In genomic region chr5:60727032-60727431, GRCh38 we compare ENCODE assay signal across 22 cellular contexts. TPM values are rescaled to one million over a fixed set of nuclear protein-coding genes. Genes with fewer than 3 reads are reported as not detected.
DNase-seq lines count a peak whose midpoint lies in the region; ATAC-seq and TF ChIP-seq lines count a peak whose summit lies in the region.
"Had no signal": no experiment of that assay in that cellular context is flagged by ENCODE, and none has a peak within 500 bp of the region (broad histone marks: within the 10 kb centered on the region; RNA-seq: fewer than 3 reads in every experiment).

No MANE protein-coding gene starts in this region.

- H3K4me1 Mint-ChIP-seq in MCF 10A (ENCODE audit: insufficient read depth, unreplicated experiment): no peaks in the 10 kb centered on the region
- H3K4me1 Mint-ChIP-seq: CD8-positive, alpha-beta memory T cell had no signal

- CTCF ChIA-PET in MCF 10A (lab: Yijun Ruan, JAX): interaction anchor here (0.6 kb wide), 1 partner anchor 27 kb away, joined by 3 read pairs; the partner anchor contains the start of gene DEPDC1B

- no peak for TF ChIP-seq POLR2A in breast epithelium (IDR thresholded peaks at IDR 0.05)

- ATAC-seq in stimulated activated naive CD8-positive, alpha-beta T cell treated with anti-CD3 and anti-CD28 coated beads, Interleukin-15, Interleukin-2, amounts not matched to agents 100 U/mL and 50 U/mL, for 24 hours: no peak

- POLR2A ChIA-PET in MCF 10A (lab: Yijun Ruan, JAX): interaction anchor here (1.3 kb wide), 1 partner anchor 8 kb away, joined by 4 read pairs; no protein-coding TSS in a partner anchor

- no peaks in the 10 kb centered on the region for H3K27me3 Mint-ChIP-seq in MCF 10A (ENCODE audit: insufficient read depth, unreplicated experiment)

- no peak overlapping the region for H3K4me3 Mint-ChIP-seq in MCF 10A (ENCODE audit: unreplicated experiment)
- H3K4me3 Mint-ChIP-seq: CD8-positive, alpha-beta memory T cell had no signal

- H3K27ac ChIP-seq in breast epithelium: no peak overlapping the region
- H3K27ac ChIP-seq: A549; BLaER1 treated with 17β-estradiol and CSF1 and Interleukin-3, amounts not matched to agents 10 nM and 100 nM; KMS-11; PC-9; SJCRH30 had no signal

- H3K9me3 Mint-ChIP-seq in MCF 10A (ENCODE audit: unreplicated experiment): peaks cover 7% of the 10 kb centered on the region

- DNase-seq in MCF 10A (ENCODE audit: unreplicated experiment) (peak; percentile 11), breast epithelium (ENCODE audit: low spot score in 2 of 2) (no peak), OCI-M1 (lab: John Stamatoyannopoulos, UW) (peak; percentile 41), epithelial cell of esophagus (ENCODE audit: low read depth) (peak; percentile 19), NCI-H2227 (lab: John Stamatoyannopoulos, UW; ENCODE audit: unreplicated experiment) (no peak), NCI-H146 (lab: John Stamatoyannopoulos, UW) (no peak)
- no peak for DNase-seq in stimulated activated naive CD8-positive, alpha-beta T cell treated with anti-CD3 and anti-CD28 coated beads, Interleukin-15, Interleukin-2, amounts not matched to agents 100 U/mL and 50 U/mL, for 24 hours
- DNase-seq: CD8-positive, alpha-beta memory T cell; DMS79; H7; MG63; NCI-H1105; NCI-H1694 treated with DMSO at 0.1 percent for 48 hours; NCI-H2107; NCI-H2227 treated with DMSO at 0.1 percent for 48 hours; NCI-H524 treated with DMSO at 0.1 percent for 48 hours; PC-9; SJCRH30; SW 1271 had no signal

- H3K4me3 ChIP-seq in breast epithelium (no peak overlapping the region), epithelial cell of esophagus (ENCODE audit: low read length) (no peak overlapping the region)
- H3K4me3 ChIP-seq: A549; BLaER1 treated with 17β-estradiol and CSF1 and Interleukin-3, amounts not matched to agents 10 nM and 100 nM; MG63; PC-9; SJCRH30 had no signal

- intact Hi-C loops in MCF 10A (cut with micrococcal nuclease): no loop called here
- intact Hi-C loops in breast epithelium (cut with DNase I; ENCODE audit: low total_unique reads): no loop called here

- H3K36me3 ChIP-seq in breast epithelium: no peaks in the 10 kb centered on the region
- H3K36me3 ChIP-seq: BLaER1 treated with 17β-estradiol and CSF1 and Interleukin-3, amounts not matched to agents 10 nM and 100 nM; MG63; SJCRH30 had no signal

- TF ChIP-seq CTCF in MCF 10A (IDR thresholded peaks at IDR 0.05; ENCODE audit: unreplicated experiment): no peak
- no peak for TF ChIP-seq CTCF in breast epithelium (IDR thresholded peaks at IDR 0.05)
- TF ChIP-seq CTCF in epithelial cell of esophagus (IDR thresholded peaks at IDR 0.05; ENCODE audit: insufficient read depth, low read depth, low read length, missing control alignments): no peak

- BruUV-seq in MCF 10A (replicated peaks; lab: Mats Ljungman, UMichigan): no TSS peak

- no peaks in the 10 kb centered on the region for H3K9me3 ChIP-seq in breast epithelium
- H3K9me3 ChIP-seq: A549, MG63, SJCRH30 had no signal

- H3K27ac Mint-ChIP-seq in MCF 10A (ENCODE audit: low read depth, unreplicated experiment): no peak overlapping the region
- H3K27ac Mint-ChIP-seq: CD8-positive, alpha-beta memory T cell had no signal

- no peaks in the 10 kb centered on the region for H3K36me3 Mint-ChIP-seq in MCF 10A (ENCODE audit: insufficient read depth, unreplicated experiment)
- H3K36me3 Mint-ChIP-seq: CD8-positive, alpha-beta memory T cell had no signal

- H3K4me1 ChIP-seq in breast epithelium: no peaks in the 10 kb centered on the region
- H3K4me1 ChIP-seq: A549; BLaER1 treated with 17β-estradiol and CSF1 and Interleukin-3, amounts not matched to agents 10 nM and 100 nM; SJCRH30 had no signal

- H3K27me3 ChIP-seq in breast epithelium: no peaks in the 10 kb centered on the region
- H3K27me3 ChIP-seq: BLaER1 treated with 17β-estradiol and CSF1 and Interleukin-3, amounts not matched to agents 10 nM and 100 nM; MG63; SJCRH30 had no signal

RNA-seq across cellular contexts. Expression of gene DEPDC1B, which starts 27.1 kb away (rescaled TPM):
- 6.0 and 11.3 TPM in 2 replicates for total RNA-seq in MCF 10A (2022)
- total RNA-seq in breast epithelium: 1 to 10 TPM in 1 of 3 donors, under 1 TPM in 2; under 0.01 to 1.1 (median 0.29) TPM

Comparison
In these comparisons a context has a peak if more than half of its experiments do, and no peak if none do; other contexts are left out.
1. DNase-seq: peak in MCF 10A (single experiment), OCI-M1 (single experiment) and epithelial cell of esophagus (single experiment); none in breast epithelium (0 of 2), stimulated activated naive CD8-positive, alpha-beta T cell treated with anti-CD3 and anti-CD28 coated beads, Interleukin-15, Interleukin-2, amounts not matched to agents 100 U/mL and 50 U/mL, for 24 hours (single experiment), NCI-H2227 (single experiment) and NCI-H146 (single experiment).